Comparison of ENCODE assay signal across 8 cellular contexts in genomic region chr19:1825909-1826556, GRCh38. TPM values are rescaled to one million over a fixed set of nuclear protein-coding genes. Genes with fewer than 3 reads are reported as not detected.
A peak's percentile ranks its signal among the peaks of the same experiment; 100 is the strongest.
DNase-seq lines count a peak whose midpoint lies in the region; ATAC-seq, FAIRE-seq and TF ChIP-seq lines count a peak whose summit lies in the region.

No MANE protein-coding gene starts in this region.

- no peak overlapping the region; the same call in 1 of the 2 replicates for H3K18ac ChIP-seq in H1 (ENCODE audit: extremely low read depth, low read length)
- H3K18ac ChIP-seq in mesenchymal stem cell (ENCODE audit: low read depth in 1 of 2, low read length in 2 of 2), result peak overlapping the region; percentile 8 to 67

- peak overlapping the region in 1 of 2 experiments; percentile 51; a peak in 2 of 6 replicates for H3K27ac ChIP-seq in A549
- 0 out of 2 replicates have a peak overlapping the region, but pooled peaks have one; percentile 34 for H3K27ac ChIP-seq in H1 (ENCODE audit: low read depth, low read length)
- peak overlapping the region; percentile 71 for H3K27ac ChIP-seq in mesenchymal stem cell (ENCODE audit: low read length, poor library complexity, severe bottlenecking)

- H3K4ac ChIP-seq in H1 (replicated peaks; ENCODE audit: insufficient read length, low read depth, low read length) (peak overlapping the region; percentile 69), mesenchymal stem cell (ENCODE audit: low read depth in 1 of 2, low read length in 2 of 2) (peak overlapping the region; percentile 6 to 17)

- H3K4me1 ChIP-seq in A549 (peaks cover 10% of the 10 kb centered on the region), H1 (replicated peaks in 1 of 4; ENCODE audit: control insufficient read depth in 3 of 4, insufficient read depth in 4 of 4, low read length in 3 of 4) (peaks cover 0 to 14% (median 8%) of the 10 kb centered on the region in 4 experiments; a peak in 6 of 7 replicates), mesenchymal stem cell (ENCODE audit: control insufficient read depth, insufficient read depth, low read depth, low read length) (peaks cover 34% of the 10 kb centered on the region)

- H3K79me2 ChIP-seq in H1 (ENCODE audit: control insufficient read depth in 1 of 2, insufficient read depth in 2 of 2, low read length in 2 of 2), result peaks cover 0 to 13% of the 10 kb centered on the region in 2 experiments; a peak in 2 of 4 replicates

- H2AFZ ChIP-seq in H1 (ENCODE audit: low read length) (no peak overlapping the region), mesenchymal stem cell (ENCODE audit: low read depth, low read length) (no peak overlapping the region)

- ATAC-seq in A549, result peak; percentile 85 to 89
- ATAC-seq in HG02970 (IDR thresholded peaks at IDR 0.05; ENCODE audit: low FRiP score, unreplicated experiment), result no peak

- H4K8ac ChIP-seq in H1 (ENCODE audit: extremely low read depth, insufficient read depth, low read length), result peak overlapping the region; percentile 83; the same call in 1 of the 2 replicates
- peak overlapping the region; percentile 66 for H4K8ac ChIP-seq in mesenchymal stem cell (ENCODE audit: low read length)

- no peak overlapping the region for H2BK20ac ChIP-seq in H1 (ENCODE audit: low read length)

- peak overlapping the region; percentile 46 for H3K56ac ChIP-seq in H1 (replicated peaks; ENCODE audit: insufficient read length, low read depth, low read length)

- peak; percentile 62 to 68 for TF ChIP-seq RAD21 in A549 (conservative IDR thresholded peaks at IDR 0.05 in 1 of 2, IDR thresholded peaks at IDR 0.05 in 1 of 2)
- TF ChIP-seq RAD21 in H1 (IDR thresholded peaks at IDR 0.05 in 1 of 2, conservative IDR thresholded peaks at IDR 0.05 in 1 of 2; ENCODE audit: low read depth in 2 of 2, low read length in 2 of 2), result peak; percentile 84 to 90

- H3K14ac ChIP-seq in H1 (ENCODE audit: insufficient read length), result no peak overlapping the region
- peak overlapping the region in 1 of 2 experiments; percentile 75 for H3K14ac ChIP-seq in mesenchymal stem cell (ENCODE audit: low read length in 2 of 2)

- CTCF ChIA-PET in A549 (lab: Yijun Ruan, JAX) (interaction anchor here (0.6 to 14.1 kb wide), 43 partner anchors 8 to 381 kb away, joined by 3 to 212 read pairs (median 4); no protein-coding TSS in a partner anchor), H1 (lab: Charles Lee; ENCODE audit: partially characterized antibody) (interaction anchor here (0.5 to 16.5 kb wide), 43 partner anchors 8 to 1377 kb away, joined by 3 to 228 read pairs (median 4); no protein-coding TSS in a partner anchor)

- H3K4me2 ChIP-seq in A549 (0 out of 3 replicates have a peak overlapping the region, but pooled peaks have one; percentile 14), H1 (ENCODE audit: insufficient read depth in 1 of 2, low read depth in 2 of 2, low read length in 2 of 2) (peak overlapping the region; percentile 43 to 54; a peak in 2 of 4 replicates), mesenchymal stem cell (ENCODE audit: low read length, poor library complexity, severe bottlenecking) (peak overlapping the region; percentile 78)

- POLR2A ChIA-PET in A549 (lab: Yijun Ruan, JAX) (no interaction called here), H1 (lab: Charles Lee; ENCODE audit: partially characterized antibody) (interaction anchor here (0.6 to 0.9 kb wide), 5 partner anchors 12 to 452 kb away, joined by 3 read pairs; no protein-coding TSS in a partner anchor)

- H4K91ac ChIP-seq in H1 (replicated peaks; ENCODE audit: insufficient read length, low read length) (peak overlapping the region; percentile 93), mesenchymal stem cell (ENCODE audit: low read length) (peak overlapping the region; percentile 91)

- FAIRE-seq in A549 (lab: Jason Lieb, UNC) (no peak), GM12891 (lab: Jason Lieb, UNC) (peak; percentile 76), H1 (lab: Jason Lieb, UNC) (no peak)

- TF ChIP-seq CTCF in A549 (IDR thresholded peaks at IDR 0.05) (peak; percentile 65), H1 (IDR thresholded peaks at IDR 0.05; ENCODE audit: control extremely low read depth in 1 of 3, insufficient read depth in 1 of 3, low read depth in 1 of 3, low read length in 3 of 3) (peak; percentile 91 to 95 (median 93))

- H2BK5ac ChIP-seq in H1 (ENCODE audit: low read depth, low read length) (peak overlapping the region; percentile 78; the same call in 1 of the 2 replicates), mesenchymal stem cell (ENCODE audit: low read depth, low read length, poor library complexity, severe bottlenecking) (no peak overlapping the region)

- H3K9ac ChIP-seq in H1 (replicated peaks in 1 of 4; ENCODE audit: extremely low read depth in 1 of 4, low read depth in 3 of 4, low read length in 3 of 4), result no peak overlapping the region
- H3K9ac ChIP-seq in mesenchymal stem cell (ENCODE audit: low read length), result peak overlapping the region; percentile 32

- H3K9me3 ChIP-seq in A549 (no peaks in the 10 kb centered on the region), H1 (ENCODE audit: insufficient read depth in 2 of 2, low read depth in 1 of 2, low read length in 1 of 2) (no peaks in the 10 kb centered on the region), mesenchymal stem cell (ENCODE audit: control insufficient read depth, low read length) (no peaks in the 10 kb centered on the region)

- peaks cover 2% of the 10 kb centered on the region; the same call in 1 of the 2 replicates for H3K23me2 ChIP-seq in H1 (ENCODE audit: low read depth, low read length)

- no peak for TF ChIP-seq EP300 in A549 (IDR thresholded peaks at IDR 0.05)
- no peak for TF ChIP-seq EP300 in H1 (IDR thresholded peaks at IDR 0.05; ENCODE audit: borderline replicate concordance in 1 of 2, low read depth in 2 of 2, low read length in 2 of 2)

- peaks cover 5% of the 10 kb centered on the region for H3K79me1 ChIP-seq in H1 (ENCODE audit: low read depth, low read length)
- peaks cover 51% of the 10 kb centered on the region for H3K79me1 ChIP-seq in mesenchymal stem cell (replicated peaks; ENCODE audit: low read length, poor library complexity, severe bottlenecking)

- H4K5ac ChIP-seq in H1 (ENCODE audit: insufficient read length, low read depth, low read length), result no peak overlapping the region

- H4K20me1 ChIP-seq in H1 (replicated peaks in 1 of 2; ENCODE audit: control insufficient read depth in 1 of 2, insufficient read depth in 2 of 2, low read length in 2 of 2), result peaks cover 0 to 7% of the 10 kb centered on the region in 2 experiments

- DNase-seq in A549 (ENCODE audit: low read depth in 1 of 2, low spot score in 1 of 2), result peak; percentile 62 to 88
- peak; percentile 99 for DNase-seq in GM12891 (ENCODE audit: insufficient read length, low spot score)
- DNase-seq in NCI-H446 (lab: John Stamatoyannopoulos, UW), result peak; percentile 53 to 86
- DNase-seq in activated CD8-positive, alpha-beta memory T cell treated with anti-CD3 and anti-CD28 coated beads for 4 hours (ENCODE audit: low read depth in 2 of 2), result peak; percentile 49 to 50
- peak; percentile 56 to 97 for DNase-seq in H1 (ENCODE audit: low read depth in 1 of 2, low spot score in 2 of 2)
- peak; percentile 80 for DNase-seq in mesenchymal stem cell
- peak; percentile 44 to 50 for DNase-seq in stimulated activated CD8-positive, alpha-beta memory T cell treated with anti-CD3 and anti-CD28 coated beads, Interleukin-15, amount 100 ng/mL, for 48 hours (ENCODE audit: low read depth in 2 of 2)

- 56% methylated on average over 3 of the region's 15 CpGs for WGBS in A549 (ENCODE audit: missing lambda C conversion rate)
- WGBS in H1 (ENCODE audit: extremely low coverage in 1 of 2, insufficient coverage in 1 of 2, insufficient read length in 1 of 2, insufficient replicate concordance in 2 of 2, low coverage in 1 of 2, low lambda C conversion rate in 2 of 2, missing lambda C conversion rate in 1 of 2), 2 experiments, result 53% methylated on average over 13 of the region's 15 CpGs; no CpG with 5 or more reads in 1 of the 2 experiments
- WGBS in mesenchymal stem cell, result 42% methylated on average over 15 of the region's 15 CpGs

- H2BK120ac ChIP-seq in H1 (replicated peaks; ENCODE audit: low read depth, low read length) (no peak overlapping the region), mesenchymal stem cell (ENCODE audit: low read depth, low read length) (peak overlapping the region; percentile 45)

- H2BK12ac ChIP-seq in H1 (ENCODE audit: low read depth, low read length) (peak overlapping the region; percentile 75; the same call in 1 of the 2 replicates), mesenchymal stem cell (ENCODE audit: low read length in 2 of 2) (peak overlapping the region; percentile 59 to 63)

- H3K23ac ChIP-seq in H1 (ENCODE audit: insufficient read length) (no peak overlapping the region), mesenchymal stem cell (ENCODE audit: low read length in 2 of 2) (peak overlapping the region in 1 of 2 experiments; percentile 83)

- H3K27me3 ChIP-seq in H1 (replicated peaks in 1 of 4; ENCODE audit: control insufficient read depth in 3 of 4, extremely low read depth in 1 of 4, insufficient read depth in 3 of 4, low read length in 3 of 4) (no peaks in the 10 kb centered on the region), mesenchymal stem cell (ENCODE audit: control insufficient read depth in 1 of 2, insufficient read depth in 1 of 2, low read length in 2 of 2) (no peaks in the 10 kb centered on the region)

- H3K4me3 ChIP-seq in A549, result no peak overlapping the region
- no peak overlapping the region for H3K4me3 ChIP-seq in H1 (ENCODE audit: extremely low read depth in 1 of 4, insufficient read depth in 2 of 4, low read depth in 3 of 4, low read length in 4 of 4)
- H3K4me3 ChIP-seq in mesenchymal stem cell (ENCODE audit: insufficient read depth in 1 of 2, low read depth in 1 of 2, low read length in 2 of 2), result peak overlapping the region in 1 of 2 experiments; percentile 22

- no peak overlapping the region; the same call in 1 of the 2 replicates for H2AK5ac ChIP-seq in H1 (ENCODE audit: low read depth, low read length)
- H2AK5ac ChIP-seq in mesenchymal stem cell (ENCODE audit: low read length, severe bottlenecking), result no peak overlapping the region

- H3K36me3 ChIP-seq in H1 (ENCODE audit: control insufficient read depth in 2 of 4, insufficient read depth in 4 of 4, low read length in 3 of 4) (peaks cover 3 to 23% (median 5%) of the 10 kb centered on the region in 4 experiments; a peak in 3 of 8 replicates), mesenchymal stem cell (ENCODE audit: control insufficient read depth in 1 of 2, insufficient read depth in 2 of 2, low read depth in 1 of 2, low read length in 2 of 2) (peaks cover 51 to 78% of the 10 kb centered on the region in 2 experiments)

- peak overlapping the region; percentile 46; the same call in 1 of the 2 replicates for H2BK15ac ChIP-seq in H1 (ENCODE audit: low read length)
- peak overlapping the region; percentile 88 for H2BK15ac ChIP-seq in mesenchymal stem cell (ENCODE audit: low read depth, poor library complexity, severe bottlenecking)

- TF ChIP-seq POLR2A in A549 (IDR thresholded peaks at IDR 0.05; ENCODE audit: low read length), result no peak
- no peak for TF ChIP-seq POLR2A in GM12891 (IDR thresholded peaks at IDR 0.05; ENCODE audit: low read depth, low read length)
- no peak for TF ChIP-seq POLR2A in H1 (IDR thresholded peaks at IDR 0.05; ENCODE audit: control extremely low read depth in 1 of 2, low read depth in 2 of 2, low read length in 2 of 2)

RNA-seq across cellular contexts. Expression of gene ATP8B3, which starts 14.0 kb away (rescaled TPM):
- polyA plus RNA-seq in A549 (2011; rRNA removed) (2.7 and 4.7 TPM in 2 replicates), A549 (2017; fragmentation: RNase III; extraction: RNeasy Plus Mini Kit Qiagen cat#74134 plus additional on column Dnase treatment) (3.2 to 4.2 TPM (median 3.9 TPM) in 3 replicates), H1 (2011; rRNA removed) (9.3 and 10.0 TPM in 2 replicates)
- polyA plus RNA-seq in A549 (2012; cell fraction: cytosol; rRNA removed), result 4.8 and 6.9 TPM in 2 replicates
- 19.2 and 19.8 TPM in 2 replicates for polyA plus RNA-seq in A549 (2012; cell fraction: nucleus; rRNA removed)
- 4.5 and 6.4 TPM in 2 replicates for polyA minus RNA-seq in A549 (2011; rRNA and poly(A)+ RNA removed)
- polyA plus RNA-seq in GM12891 (2012; ENCODE audit: low read depth, missing spikeins), result 0.86 TPM
- total RNA-seq in H1 (2021; fragmentation: NEBNext Ultra II Directional; extraction: Animal tissue kit (Norgen Biotek cat#: 25700)), result 2.9 and 4.1 TPM in 2 replicates
- polyA plus RNA-seq in H1 (2011; cell fraction: cytosol; rRNA removed), result 9.1 TPM
- 19.8 TPM for polyA plus RNA-seq in H1 (2011; cell fraction: nucleus; rRNA removed)
- 4.2 to 8.7 TPM (median 7.7 TPM) in 4 replicates for polyA plus RNA-seq in H1 (2012, experiment 1 of 2)
- 4.7 TPM for polyA plus RNA-seq in H1 (2012, experiment 2 of 2)
- 5.4 TPM for polyA plus RNA-seq in H1 (2013, experiment 1 of 2)
- 4.9 TPM for polyA plus RNA-seq in H1 (2013, experiment 2 of 2)
- 4.7 and 7.9 TPM in 2 replicates for polyA minus RNA-seq in H1 (2011; rRNA and poly(A)+ RNA removed)
- 5.4 TPM for polyA minus RNA-seq in H1 (2011; cell fraction: cytosol; rRNA and poly(A)+ RNA removed)
- 5.2 TPM for polyA minus RNA-seq in H1 (2011; cell fraction: nucleus; rRNA and poly(A)+ RNA removed)
- polyA plus RNA-seq in mesenchymal stem cell (2013, experiment 1 of 2), result 3.5 TPM
- polyA plus RNA-seq in mesenchymal stem cell (2013, experiment 2 of 2), result 3.2 TPM

RNA-seq across cellular contexts. Expression of gene REXO1, which starts 22.2 kb away (rescaled TPM):
- polyA plus RNA-seq in A549 (2011; rRNA removed) (5.6 and 7.3 TPM in 2 replicates), A549 (2017; fragmentation: RNase III; extraction: RNeasy Plus Mini Kit Qiagen cat#74134 plus additional on column Dnase treatment) (13.8 to 15.6 TPM (median 14.5 TPM) in 3 replicates), H1 (2011; rRNA removed) (44.3 and 69.6 TPM in 2 replicates)
- polyA plus RNA-seq in A549 (2012; cell fraction: cytosol; rRNA removed), result 25.2 and 29.8 TPM in 2 replicates
- polyA plus RNA-seq in A549 (2012; cell fraction: nucleus; rRNA removed), result 73.2 and 590 TPM in 2 replicates
- polyA minus RNA-seq in A549 (2011; rRNA and poly(A)+ RNA removed), result 5.5 and 18.1 TPM in 2 replicates
- polyA plus RNA-seq in GM12891 (2012; ENCODE audit: low read depth, missing spikeins), result 19.7 TPM
- total RNA-seq in H1 (2021; fragmentation: NEBNext Ultra II Directional; extraction: Animal tissue kit (Norgen Biotek cat#: 25700)), result 42.4 and 44.3 TPM in 2 replicates
- 21.3 TPM for polyA plus RNA-seq in H1 (2011; cell fraction: cytosol; rRNA removed)
- polyA plus RNA-seq in H1 (2011; cell fraction: nucleus; rRNA removed), result 69.2 TPM
- 35.1 to 44.9 TPM (median 43.7 TPM) in 4 replicates for polyA plus RNA-seq in H1 (2012, experiment 1 of 2)
- polyA plus RNA-seq in H1 (2012, experiment 2 of 2), result 33.4 TPM
- polyA plus RNA-seq in H1 (2013, experiment 1 of 2), result 22.8 TPM
- polyA plus RNA-seq in H1 (2013, experiment 2 of 2), result 21.3 TPM
- 18.8 and 19.5 TPM in 2 replicates for polyA minus RNA-seq in H1 (2011; rRNA and poly(A)+ RNA removed)
- polyA minus RNA-seq in H1 (2011; cell fraction: cytosol; rRNA and poly(A)+ RNA removed), result 24.8 TPM
- polyA minus RNA-seq in H1 (2011; cell fraction: nucleus; rRNA and poly(A)+ RNA removed), result 20.1 TPM
- polyA plus RNA-seq in mesenchymal stem cell (2013, experiment 1 of 2), result 16.0 TPM
- 14.2 TPM for polyA plus RNA-seq in mesenchymal stem cell (2013, experiment 2 of 2)

RNA-seq across cellular contexts. Expression of gene KLF16, which starts 37.3 kb away (rescaled TPM):
- 4.1 and 5.8 TPM in 2 replicates for polyA plus RNA-seq in A549 (2011; rRNA removed)
- polyA plus RNA-seq in A549 (2012; cell fraction: cytosol; rRNA removed), result 22.9 and 43.9 TPM in 2 replicates
- polyA plus RNA-seq in A549 (2012; cell fraction: nucleus; rRNA removed), result 36.5 and 74.1 TPM in 2 replicates
- polyA plus RNA-seq in A549 (2017; fragmentation: RNase III; extraction: RNeasy Plus Mini Kit Qiagen cat#74134 plus additional on column Dnase treatment), result 23.9 to 28.0 TPM (median 25.7 TPM) in 3 replicates
- 2.7 and 4.3 TPM in 2 replicates for polyA minus RNA-seq in A549 (2011; rRNA and poly(A)+ RNA removed)
- polyA plus RNA-seq in GM12891 (2012; ENCODE audit: low read depth, missing spikeins), result 9.1 TPM
- 45.9 and 53.2 TPM in 2 replicates for total RNA-seq in H1 (2021; fragmentation: NEBNext Ultra II Directional; extraction: Animal tissue kit (Norgen Biotek cat#: 25700))
- 14.3 and 44.7 TPM in 2 replicates for polyA plus RNA-seq in H1 (2011; rRNA removed)
- 15.0 TPM for polyA plus RNA-seq in H1 (2011; cell fraction: cytosol; rRNA removed)
- 29.0 TPM for polyA plus RNA-seq in H1 (2011; cell fraction: nucleus; rRNA removed)
- 15.6 to 26.7 TPM (median 23.8 TPM) in 4 replicates for polyA plus RNA-seq in H1 (2012, experiment 1 of 2)
- polyA plus RNA-seq in H1 (2012, experiment 2 of 2), result 21.5 TPM
- polyA plus RNA-seq in H1 (2013, experiment 1 of 2), result 27.2 TPM
- 28.5 TPM for polyA plus RNA-seq in H1 (2013, experiment 2 of 2)
- polyA minus RNA-seq in H1 (2011; rRNA and poly(A)+ RNA removed), result 1.1 and 2.2 TPM in 2 replicates
- polyA minus RNA-seq in H1 (2011; cell fraction: cytosol; rRNA and poly(A)+ RNA removed), result 32.1 TPM
- 10.4 TPM for polyA minus RNA-seq in H1 (2011; cell fraction: nucleus; rRNA and poly(A)+ RNA removed)
- polyA plus RNA-seq in mesenchymal stem cell (2013, experiment 1 of 2), result 25.8 TPM
- 28.0 TPM for polyA plus RNA-seq in mesenchymal stem cell (2013, experiment 2 of 2)

RNA-seq across cellular contexts. Expression of gene ABHD17A, which starts 59.3 kb away (rescaled TPM):
- polyA plus RNA-seq in A549 (2011; rRNA removed), result 12.8 and 14.8 TPM in 2 replicates
- 38.5 and 63.7 TPM in 2 replicates for polyA plus RNA-seq in A549 (2012; cell fraction: cytosol; rRNA removed)
- polyA plus RNA-seq in A549 (2012; cell fraction: nucleus; rRNA removed), result 70.9 and 111 TPM in 2 replicates
- polyA plus RNA-seq in A549 (2017; fragmentation: RNase III; extraction: RNeasy Plus Mini Kit Qiagen cat#74134 plus additional on column Dnase treatment), result 20.9 to 23.1 TPM (median 21.7 TPM) in 3 replicates
- 4.3 and 5.5 TPM in 2 replicates for polyA minus RNA-seq in A549 (2011; rRNA and poly(A)+ RNA removed)
- 35.6 TPM for polyA plus RNA-seq in GM12891 (2012; ENCODE audit: low read depth, missing spikeins)
- total RNA-seq in H1 (2021; fragmentation: NEBNext Ultra II Directional; extraction: Animal tissue kit (Norgen Biotek cat#: 25700)), result 41.2 and 45.3 TPM in 2 replicates
- polyA plus RNA-seq in H1 (2011; rRNA removed), result 87.4 and 98.0 TPM in 2 replicates
- polyA plus RNA-seq in H1 (2011; cell fraction: cytosol; rRNA removed), result 60.4 TPM
- 86.1 TPM for polyA plus RNA-seq in H1 (2011; cell fraction: nucleus; rRNA removed)
- polyA plus RNA-seq in H1 (2012, experiment 1 of 2), result 15.8 to 35.0 TPM (median 33.1 TPM) in 4 replicates
- 33.7 TPM for polyA plus RNA-seq in H1 (2012, experiment 2 of 2)
- 35.1 TPM for polyA plus RNA-seq in H1 (2013, experiment 1 of 2)
- 34.7 TPM for polyA plus RNA-seq in H1 (2013, experiment 2 of 2)
- 8.1 and 11.4 TPM in 2 replicates for polyA minus RNA-seq in H1 (2011; rRNA and poly(A)+ RNA removed)
- 24.5 TPM for polyA minus RNA-seq in H1 (2011; cell fraction: cytosol; rRNA and poly(A)+ RNA removed)
- polyA minus RNA-seq in H1 (2011; cell fraction: nucleus; rRNA and poly(A)+ RNA removed), result 18.1 TPM
- polyA plus RNA-seq in mesenchymal stem cell (2013, experiment 1 of 2), result 60.5 TPM
- 60.5 TPM for polyA plus RNA-seq in mesenchymal stem cell (2013, experiment 2 of 2)

Comparison
In these comparisons a context has a peak if more than half of its experiments do, and no peak if none do; other contexts are left out.
1. DNase-seq: peak in every context shown above with its lines; median percentile 99 in GM12891; 80 in mesenchymal stem cell; 76 in H1; 75 in A549; 70 in NCI-H446; 50 in activated CD8-positive, alpha-beta memory T cell treated with anti-CD3 and anti-CD28 coated beads for 4 hours; 47 in stimulated activated CD8-positive, alpha-beta memory T cell treated with anti-CD3 and anti-CD28 coated beads, Interleukin-15, amount 100 ng/mL, for 48 hours.
2. H3K4me2 ChIP-seq: peak in every context shown above with its lines; median percentile 78 in mesenchymal stem cell; 48 in H1; 14 in A549.
3. Of the 18 proteins assayed by ChIP-seq in both H1 and A549: peak only in H1: MAX; only in A549: none; in both: CTCF and RAD21; in neither: 15.